Comparison of ENCODE assay signal across 11 cellular contexts in the genomic region with DNA sequence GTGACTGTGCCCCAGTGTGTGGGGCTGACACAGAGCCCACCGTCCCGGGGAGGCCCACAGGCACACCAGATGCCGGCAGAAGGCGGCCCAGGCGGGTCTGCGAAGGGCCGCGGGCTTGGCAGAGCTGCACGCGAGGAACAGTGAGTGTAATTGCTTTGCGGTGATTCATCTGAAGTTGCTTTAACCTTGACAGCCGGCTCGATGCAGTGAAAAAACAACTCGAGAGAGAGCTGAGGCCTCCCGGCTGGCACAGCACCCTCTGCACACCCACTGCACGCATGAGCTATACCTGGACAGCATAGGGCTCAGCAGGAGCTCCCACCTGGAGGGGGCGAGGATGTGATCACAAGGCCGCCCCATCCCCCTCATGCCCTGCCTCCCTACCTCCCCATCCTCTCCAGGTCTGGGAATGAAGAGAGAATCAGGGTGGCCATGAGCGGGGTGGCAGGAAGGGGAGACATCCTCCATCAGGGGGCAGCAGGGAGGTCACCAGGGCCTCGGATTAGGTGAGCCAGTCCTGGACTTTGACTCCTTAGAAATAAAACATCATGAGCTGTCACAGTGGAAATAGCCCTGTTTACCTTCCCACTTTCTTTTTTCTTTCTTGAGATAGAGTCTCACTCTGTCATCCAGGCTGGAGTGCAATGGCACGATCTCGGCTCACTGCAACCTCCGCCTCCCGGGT.
DNase-seq lines count a peak whose midpoint lies in the region; ATAC-seq, FAIRE-seq and TF ChIP-seq lines count a peak whose summit lies in the region.
"Had no signal": no experiment of that assay in that cellular context is flagged by ENCODE, and none has a peak within 500 bp of the region (broad histone marks: within the 10 kb centered on the region; RNA-seq: fewer than 3 reads in every experiment).

No MANE protein-coding gene starts in this region.

- intact Hi-C loops in natural killer cell (cut with micrococcal nuclease), result no loop called here

- no peak overlapping the region for H4K5ac ChIP-seq in mesendoderm (ENCODE audit: low read length)

- H3K4me3 ChIP-seq in brain microvascular endothelial cell (ENCODE audit: low read depth, low read length) (no peak overlapping the region), mesendoderm (ENCODE audit: low read length) (no peak overlapping the region)
- H3K4me3 ChIP-seq: cardiac muscle cell had no signal

- no peak overlapping the region for H4K8ac ChIP-seq in mesendoderm (ENCODE audit: low read depth, low read length)

- in situ Hi-C loops in brain microvascular endothelial cell (cut with HindIII; ENCODE audit: low pct_ligation_motif_present, low sequenced_read_pairs), result no loop called here

- H2AK5ac ChIP-seq in mesendoderm (ENCODE audit: low read length), result no peak overlapping the region

- no peak overlapping the region for H3K23ac ChIP-seq in mesendoderm (ENCODE audit: low read length)

- peak; percentile 17 for TF ChIP-seq CTCF in brain microvascular endothelial cell (IDR thresholded peaks at IDR 0.05; ENCODE audit: low read depth, low read length, missing control alignments)
- TF ChIP-seq CTCF in natural killer cell (IDR thresholded peaks at IDR 0.05), result no peak

- no peak overlapping the region for H3K4me2 ChIP-seq in mesendoderm (ENCODE audit: low read length)

- DNase-seq in Ammon's horn (ENCODE audit: low spot score), result peak; percentile 23
- DNase-seq in HTR-8/SVneo (ENCODE audit: insufficient read length, low spot score), result peak; percentile 72
- peak; percentile 57 for DNase-seq in brain microvascular endothelial cell
- peak; percentile 55 for DNase-seq in mesendoderm
- no peak for DNase-seq in natural killer cell
- no peak for DNase-seq in activated CD4-positive, alpha-beta T cell treated with anti-CD3 and anti-CD28 coated beads, Interleukin-2, amount 50 U/mL, for 48 hours
- DNase-seq: DND-41 had no signal

- H3K79me2 ChIP-seq in mesendoderm (ENCODE audit: control insufficient read depth, insufficient read depth, low read length), result no peaks in the 10 kb centered on the region

- no peaks in the 10 kb centered on the region for H3K36me3 ChIP-seq in brain microvascular endothelial cell (replicated peaks)
- no peaks in the 10 kb centered on the region for H3K36me3 ChIP-seq in mesendoderm (ENCODE audit: control insufficient read depth, insufficient read depth, low read length)
- H3K36me3 ChIP-seq: cardiac muscle cell had no signal

- H3K9me3 Mint-ChIP-seq in natural killer cell, result no peaks in the 10 kb centered on the region

- ATAC-seq in natural killer cell (no peak), HG03442 (IDR thresholded peaks at IDR 0.05; ENCODE audit: unreplicated experiment) (no peak), GM18511 (IDR thresholded peaks at IDR 0.05; ENCODE audit: unreplicated experiment) (no peak)
- ATAC-seq: stimulated activated effector memory CD8-positive, alpha-beta T cell treated with anti-CD3 and anti-CD28 coated beads, Interleukin-12 subunit alpha, Interleukin-12 subunit beta, amount 100 ng/mL, for 72 hours had no signal

- no peak overlapping the region for H3K9ac ChIP-seq in mesendoderm (ENCODE audit: low read length)

- H3K27me3 Mint-ChIP-seq in natural killer cell (ENCODE audit: low read depth in 2 of 2), result peaks cover 24 to 32% of the 10 kb centered on the region in 2 donors

- H3K27ac ChIP-seq in brain microvascular endothelial cell (no peak overlapping the region), mesendoderm (ENCODE audit: low read depth, low read length) (no peak overlapping the region)
- H3K27ac ChIP-seq: cardiac muscle cell had no signal

- H3K4me3 Mint-ChIP-seq in natural killer cell, result no peak overlapping the region
- H3K4me3 Mint-ChIP-seq: stimulated activated effector memory CD8-positive, alpha-beta T cell treated with anti-CD3 and anti-CD28 coated beads, Interleukin-12 subunit alpha, Interleukin-12 subunit beta, amount 100 ng/mL, for 72 hours had no signal

- H2BK5ac ChIP-seq in mesendoderm (ENCODE audit: low read length), result no peak overlapping the region

- peaks cover 10% of the 10 kb centered on the region for H3K27me3 ChIP-seq in brain microvascular endothelial cell (replicated peaks)
- H3K27me3 ChIP-seq in mesendoderm (ENCODE audit: insufficient read depth, low read length, poor library complexity), result no peaks in the 10 kb centered on the region
- H3K27me3 ChIP-seq: cardiac muscle cell had no signal

- no peaks in the 10 kb centered on the region for H3K4me1 Mint-ChIP-seq in natural killer cell
- H3K4me1 Mint-ChIP-seq: stimulated activated effector memory CD8-positive, alpha-beta T cell treated with anti-CD3 and anti-CD28 coated beads, Interleukin-12 subunit alpha, Interleukin-12 subunit beta, amount 100 ng/mL, for 72 hours had no signal

- no CpG with 5 or more reads among the region's 24 CpGs for whole genome bisulfite sequencing in mesendoderm (ENCODE audit: extremely low coverage, insufficient coverage, low lambda C conversion rate)

- FAIRE-seq in HTR-8/SVneo (lab: Jason Lieb, UNC), result no peak

- no peaks in the 10 kb centered on the region for H3K4me1 ChIP-seq in mesendoderm (ENCODE audit: control insufficient read depth, low read depth, low read length)

- no peak overlapping the region for H3K27ac Mint-ChIP-seq in natural killer cell
- H3K27ac Mint-ChIP-seq: stimulated activated effector memory CD8-positive, alpha-beta T cell treated with anti-CD3 and anti-CD28 coated beads, Interleukin-12 subunit alpha, Interleukin-12 subunit beta, amount 100 ng/mL, for 72 hours had no signal

- H3K4ac ChIP-seq in mesendoderm (ENCODE audit: low read depth, low read length), result no peak overlapping the region

- no peak overlapping the region for H3K18ac ChIP-seq in mesendoderm (ENCODE audit: low read length)

- no peak overlapping the region for H2BK15ac ChIP-seq in mesendoderm (replicated peaks; ENCODE audit: low read depth)

- H2BK120ac ChIP-seq in mesendoderm (ENCODE audit: low read depth, low read length), result no peak overlapping the region

- no peaks in the 10 kb centered on the region for H3K36me3 Mint-ChIP-seq in natural killer cell
- H3K36me3 Mint-ChIP-seq: stimulated activated effector memory CD8-positive, alpha-beta T cell treated with anti-CD3 and anti-CD28 coated beads, Interleukin-12 subunit alpha, Interleukin-12 subunit beta, amount 100 ng/mL, for 72 hours had no signal

- no peak overlapping the region for H3K56ac ChIP-seq in mesendoderm (ENCODE audit: low read length)

- no peaks in the 10 kb centered on the region for H3K79me1 ChIP-seq in mesendoderm (ENCODE audit: low read length)

Comparison
In these comparisons a context has a peak if more than half of its experiments do, and no peak if none do; other contexts are left out.
1. DNase-seq: peak in Ammon's horn (single experiment), HTR-8/SVneo (single experiment), brain microvascular endothelial cell (single experiment) and mesendoderm (single experiment); none in natural killer cell (single experiment) and activated CD4-positive, alpha-beta T cell treated with anti-CD3 and anti-CD28 coated beads, Interleukin-2, amount 50 U/mL, for 48 hours (0 of 2).